Comparison of ENCODE assay signal across 10 cellular contexts in genomic region chr15:85316244-85316934, GRCh38.
DNase-seq lines count a peak whose midpoint lies in the region; ATAC-seq and TF ChIP-seq lines count a peak whose summit lies in the region.
"Had no signal": no experiment of that assay in that cellular context is flagged by ENCODE, and none has a peak within 500 bp of the region (broad histone marks: within the 10 kb centered on the region; RNA-seq: fewer than 3 reads in every experiment).

No MANE protein-coding gene starts in this region.

- H3K9me3 ChIP-seq in HCT116 (ENCODE audit: control insufficient read depth in 1 of 2, insufficient read depth in 1 of 2, low read depth in 1 of 2, low read length in 2 of 2), result no peaks in the 10 kb centered on the region

- no peaks in the 10 kb centered on the region for H3K79me2 ChIP-seq in HCT116 (ENCODE audit: insufficient read depth, low read length)

- no peaks in the 10 kb centered on the region for H3K36me3 ChIP-seq in HCT116 (ENCODE audit: control insufficient read depth in 1 of 2, insufficient read depth in 2 of 2, low read length in 2 of 2)

- no TSS peak for BruUV-seq in HCT116 (replicated peaks; lab: Mats Ljungman, UMichigan)

- H3K27me3 ChIP-seq in HCT116 (ENCODE audit: insufficient read depth, low read length), result no peaks in the 10 kb centered on the region

- H3K4me3 Mint-ChIP-seq in activated T-helper 1 cell treated with anti-CD3 and anti-CD28 coated beads, Interleukin-12 subunit alpha, Interleukin-12 subunit beta, Interleukin-2, Interleukin-4 antibody, amounts not matched to agents 30 ng/mL and 10 ng/mL and 1 ng/mL, durations not matched to agents 14 hours and 24 hours and 36 hours, result peak overlapping the region; percentile 32
- H3K4me3 Mint-ChIP-seq in mesothelial cell of epicardium, result no peak overlapping the region

- H3K9ac ChIP-seq in HCT116 (ENCODE audit: low read length), result no peak overlapping the region

- peak overlapping the region; percentile 0 for H2AFZ ChIP-seq in HCT116 (ENCODE audit: low read depth, low read length, poor library complexity, severe bottlenecking)

- no peak for TF ChIP-seq RAD21 in HCT116 (IDR thresholded peaks at IDR 0.05; ENCODE audit: low read depth)

- POLR2A ChIA-PET in HCT116 (lab: Charles Lee), result interaction anchor here (0.6 to 1.1 kb wide), 2 partner anchors 20 to 76 kb away, joined by 3 read pairs; no protein-coding TSS in a partner anchor

- H3K9me2 ChIP-seq in HCT116 (ENCODE audit: insufficient read depth), result no peaks in the 10 kb centered on the region

- peaks cover 6% of the 10 kb centered on the region for H3K36me3 Mint-ChIP-seq in activated T-helper 1 cell treated with anti-CD3 and anti-CD28 coated beads, Interleukin-12 subunit alpha, Interleukin-12 subunit beta, Interleukin-2, Interleukin-4 antibody, amounts not matched to agents 30 ng/mL and 10 ng/mL and 1 ng/mL, durations not matched to agents 14 hours and 24 hours and 36 hours (ENCODE audit: low read depth)
- H3K36me3 Mint-ChIP-seq in mesothelial cell of epicardium, result no peaks in the 10 kb centered on the region

- RAD21 ChIA-PET in HCT116 (lab: Charles Lee; ENCODE audit: low non-redundant PET in 1 of 2, low total read pairs in 2 of 2, uncharacterized antibody in 2 of 2, unreplicated experiment in 2 of 2), result interaction anchor here in 1 of 2 experiments (0.8 to 1.0 kb wide), 2 partner anchors 15 to 20 kb away, joined by 3 read pairs; no protein-coding TSS in a partner anchor

- TF ChIP-seq CTCF in HCT116 (IDR thresholded peaks at IDR 0.05 in 2 of 3, conservative IDR thresholded peaks at IDR 0.05 in 1 of 3; ENCODE audit: borderline replicate concordance in 1 of 3, insufficient read depth in 1 of 3, low read depth in 2 of 3, low read length in 2 of 3) (no peak), mesothelial cell of epicardium (IDR thresholded peaks at IDR 0.05; ENCODE audit: unreplicated experiment) (no peak)

- peak overlapping the region; percentile 83 for H3K27ac Mint-ChIP-seq in activated T-helper 1 cell treated with anti-CD3 and anti-CD28 coated beads, Interleukin-12 subunit alpha, Interleukin-12 subunit beta, Interleukin-2, Interleukin-4 antibody, amounts not matched to agents 30 ng/mL and 10 ng/mL and 1 ng/mL, durations not matched to agents 14 hours and 24 hours and 36 hours
- H3K27ac Mint-ChIP-seq in mesothelial cell of epicardium, result peak overlapping the region; percentile 8

- no peaks in the 10 kb centered on the region for H3K27me3 Mint-ChIP-seq in activated T-helper 1 cell treated with anti-CD3 and anti-CD28 coated beads, Interleukin-12 subunit alpha, Interleukin-12 subunit beta, Interleukin-2, Interleukin-4 antibody, amounts not matched to agents 30 ng/mL and 10 ng/mL and 1 ng/mL, durations not matched to agents 14 hours and 24 hours and 36 hours (ENCODE audit: insufficient read depth)
- H3K27me3 Mint-ChIP-seq in mesothelial cell of epicardium (ENCODE audit: low read depth), result no peaks in the 10 kb centered on the region

- peaks cover 13% of the 10 kb centered on the region for H3K9me3 Mint-ChIP-seq in activated T-helper 1 cell treated with anti-CD3 and anti-CD28 coated beads, Interleukin-12 subunit alpha, Interleukin-12 subunit beta, Interleukin-2, Interleukin-4 antibody, amounts not matched to agents 30 ng/mL and 10 ng/mL and 1 ng/mL, durations not matched to agents 14 hours and 24 hours and 36 hours
- H3K9me3 Mint-ChIP-seq in mesothelial cell of epicardium, result peaks cover 15% of the 10 kb centered on the region

- no peak overlapping the region for H3K27ac ChIP-seq in HCT116 (ENCODE audit: low read depth, low read length)

- peaks cover 32 to 34% of the 10 kb centered on the region in 2 experiments for H3K4me1 ChIP-seq in HCT116 (ENCODE audit: control insufficient read depth in 1 of 2, insufficient read depth in 2 of 2, low read length in 2 of 2)

- DNase-seq in AG20443 (ENCODE audit: low spot score) (peak; percentile 53), HCT116 (ENCODE audit: low read depth, low spot score) (peak; percentile 18), mesothelial cell of epicardium (ENCODE audit: low spot score in 2 of 2, unreplicated experiment in 2 of 2) (no peak), DMS53 (lab: John Stamatoyannopoulos, UW) (no peak), amygdala (lab: John Stamatoyannopoulos, UW) (no peak), SW 1271 (lab: John Stamatoyannopoulos, UW) (no peak)
- DNase-seq in activated T-helper 1 cell treated with anti-CD3 and anti-CD28 coated beads, Interleukin-12 subunit alpha, Interleukin-12 subunit beta, Interleukin-2, Interleukin-4 antibody, amounts not matched to agents 30 ng/mL and 10 ng/mL and 1 ng/mL, durations not matched to agents 14 hours and 24 hours and 36 hours (ENCODE audit: low spot score), result no peak
- DNase-seq in effector CD4-positive, alpha-beta T cell, result no peak
- DNase-seq: cerebellar nuclear complex, NCI-H226 had no signal

- intact Hi-C loops in HCT116 (cut with micrococcal nuclease), result no loop called here
- intact Hi-C loops in activated T-helper 1 cell treated with anti-CD3 and anti-CD28 coated beads, Interleukin-12 subunit alpha, Interleukin-12 subunit beta, Interleukin-2, Interleukin-4 antibody, amounts not matched to agents 30 ng/mL and 10 ng/mL and 1 ng/mL, durations not matched to agents 14 hours and 24 hours and 36 hours (cut with micrococcal nuclease), result loop anchor here (5.0 to 10.0 kb wide), 4 partner anchors 228 to 468 kb away; no protein-coding TSS in a partner anchor

- TF ChIP-seq POLR2A in HCT116 (IDR thresholded peaks at IDR 0.05; ENCODE audit: borderline replicate concordance, extremely low read depth, insufficient read depth, insufficient read length), result no peak

- no peak overlapping the region for H3K4me3 ChIP-seq in HCT116 (replicated peaks in 1 of 2; ENCODE audit: low read depth in 1 of 2, low read length in 2 of 2)

- H3K4me2 ChIP-seq in HCT116 (ENCODE audit: low read length), result peak overlapping the region; percentile 5

- CTCF ChIA-PET in HCT116 (lab: Charles Lee), result interaction anchor here (0.6 to 1.2 kb wide), 3 partner anchors 11 to 26 kb away, joined by 3 read pairs; no protein-coding TSS in a partner anchor

- H4K20me1 ChIP-seq in HCT116 (ENCODE audit: insufficient read depth), result no peaks in the 10 kb centered on the region

- ATAC-seq in HCT116, result peak; percentile 47

- H3K4me1 Mint-ChIP-seq in activated T-helper 1 cell treated with anti-CD3 and anti-CD28 coated beads, Interleukin-12 subunit alpha, Interleukin-12 subunit beta, Interleukin-2, Interleukin-4 antibody, amounts not matched to agents 30 ng/mL and 10 ng/mL and 1 ng/mL, durations not matched to agents 14 hours and 24 hours and 36 hours (ENCODE audit: low read depth), result peaks cover 69% of the 10 kb centered on the region
- H3K4me1 Mint-ChIP-seq in mesothelial cell of epicardium, result peaks cover 7% of the 10 kb centered on the region

TF ChIP-seq in HCT116, 20 proteins besides CTCF, POLR2A, EP300 and RAD21:
- TF ChIP-seq JUND (IDR thresholded peaks at IDR 0.05) (no peak), TCF7L2 (IDR thresholded peaks at IDR 0.05; ENCODE audit: borderline replicate concordance, extremely low read depth, insufficient read depth, insufficient read length) (peak; percentile 66)

Comparison
In these comparisons a context has a peak if more than half of its experiments do, and no peak if none do; other contexts are left out.
1. DNase-seq: peak in AG20443 (single experiment) and HCT116 (single experiment); none in activated T-helper 1 cell treated with anti-CD3 and anti-CD28 coated beads, Interleukin-12 subunit alpha, Interleukin-12 subunit beta, Interleukin-2, Interleukin-4 antibody, amounts not matched to agents 30 ng/mL and 10 ng/mL and 1 ng/mL, durations not matched to agents 14 hours and 24 hours and 36 hours (single experiment), mesothelial cell of epicardium (0 of 2), effector CD4-positive, alpha-beta T cell (single experiment), DMS53 (single experiment), amygdala (0 of 56) and SW 1271 (0 of 2).